21 cellular contexts compared by ENCODE assay signal in the genomic region with DNA sequence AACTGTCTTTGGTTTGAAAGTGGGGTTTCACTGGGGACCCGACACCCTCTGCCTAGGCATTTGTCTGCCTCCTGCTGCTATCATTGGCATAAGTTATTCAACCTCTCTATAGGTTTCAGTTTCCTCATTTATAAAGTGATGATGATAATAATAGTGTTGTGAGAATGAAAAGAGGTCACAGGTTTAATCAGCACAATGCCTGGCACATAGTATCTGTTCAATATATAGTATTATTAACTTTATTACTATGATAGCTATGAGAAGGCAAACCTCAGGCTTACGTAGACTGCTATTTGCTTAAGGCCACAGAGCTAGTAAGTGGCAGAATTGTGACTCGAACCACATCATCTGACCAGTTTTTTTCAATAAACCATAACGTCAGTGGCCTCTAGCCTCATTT.
DNase-seq lines count a peak whose midpoint lies in the region; ATAC-seq and TF ChIP-seq lines count a peak whose summit lies in the region.
"Had no signal": no experiment of that assay in that cellular context is flagged by ENCODE, and none has a peak within 500 bp of the region (broad histone marks: within the 10 kb centered on the region; RNA-seq: fewer than 3 reads in every experiment).

No MANE protein-coding gene starts in this region.

- H3K9me3 Mint-ChIP-seq in mesothelial cell of epicardium, result no peaks in the 10 kb centered on the region
- H3K9me3 Mint-ChIP-seq: CD4-positive, alpha-beta memory T cell; IgD-negative memory B cell; T-cell had no signal

- H3K4me3 Mint-ChIP-seq in mesothelial cell of epicardium, result no peak overlapping the region
- H3K4me3 Mint-ChIP-seq: CD4-positive, alpha-beta memory T cell; IgD-negative memory B cell; T-cell had no signal

- peak overlapping the region; percentile 96 for H3K27ac Mint-ChIP-seq in mesothelial cell of epicardium
- H3K27ac Mint-ChIP-seq: CD4-positive, alpha-beta memory T cell; T-cell had no signal

- H3K27me3 Mint-ChIP-seq in mesothelial cell of epicardium (ENCODE audit: low read depth), result no peaks in the 10 kb centered on the region
- H3K27me3 Mint-ChIP-seq: CD4-positive, alpha-beta memory T cell; IgD-negative memory B cell; T-cell had no signal

- H3K4me3 ChIP-seq in GM12865 (ENCODE audit: low read depth, low read length), result no peak overlapping the region
- H3K4me3 ChIP-seq: A549 had no signal

- DNase-seq in GM12865 (ENCODE audit: low read depth), result peak; percentile 9
- DNase-seq in NCI-H69 (lab: John Stamatoyannopoulos, UW), result peak; percentile 72
- no peak for DNase-seq in mesothelial cell of epicardium (ENCODE audit: low spot score in 2 of 2, unreplicated experiment in 2 of 2)
- DNase-seq in SK-N-DZ (ENCODE audit: low spot score), result no peak
- DNase-seq: C1 segment of cervical spinal cord; CD4-positive, alpha-beta memory T cell; COR-L47; DMS79 treated with DMSO at 0.1 percent for 48 hours; GF-D8; HCEC 1CT; MM.1S; NCI-H1048; NCI-H1694; NK-92 treated with Interleukin-12 subunit alpha and Interleukin-12 subunit beta, amount 100 ng/mL, for 24 hours; PC-3; T-cell had no signal

- peak; percentile 67 for ATAC-seq in GM18868 (IDR thresholded peaks at IDR 0.05; ENCODE audit: unreplicated experiment)
- ATAC-seq in HG03571 (IDR thresholded peaks at IDR 0.05; ENCODE audit: unreplicated experiment), result no peak
- no peak for ATAC-seq in GM19023 (IDR thresholded peaks at IDR 0.05; ENCODE audit: unreplicated experiment)
- ATAC-seq: A549, PC-3, T-cell had no signal

- H3K4me1 Mint-ChIP-seq in mesothelial cell of epicardium, result peaks cover 53% of the 10 kb centered on the region
- H3K4me1 Mint-ChIP-seq: T-cell had no signal

- TF ChIP-seq CTCF in GM12865 (IDR thresholded peaks at IDR 0.05; ENCODE audit: insufficient read depth, low read depth, low read length, missing control alignments), result no peak
- TF ChIP-seq CTCF in mesothelial cell of epicardium (IDR thresholded peaks at IDR 0.05; ENCODE audit: unreplicated experiment), result no peak

- no peaks in the 10 kb centered on the region for H3K36me3 Mint-ChIP-seq in mesothelial cell of epicardium

Comparison
In these comparisons a context has a peak if more than half of its experiments do, and no peak if none do; other contexts are left out.
1. DNase-seq: peak in GM12865 (single experiment) and NCI-H69 (single experiment); none in mesothelial cell of epicardium (0 of 2) and SK-N-DZ (single experiment).